22 cellular contexts compared by ENCODE assay signal in the genomic region with DNA sequence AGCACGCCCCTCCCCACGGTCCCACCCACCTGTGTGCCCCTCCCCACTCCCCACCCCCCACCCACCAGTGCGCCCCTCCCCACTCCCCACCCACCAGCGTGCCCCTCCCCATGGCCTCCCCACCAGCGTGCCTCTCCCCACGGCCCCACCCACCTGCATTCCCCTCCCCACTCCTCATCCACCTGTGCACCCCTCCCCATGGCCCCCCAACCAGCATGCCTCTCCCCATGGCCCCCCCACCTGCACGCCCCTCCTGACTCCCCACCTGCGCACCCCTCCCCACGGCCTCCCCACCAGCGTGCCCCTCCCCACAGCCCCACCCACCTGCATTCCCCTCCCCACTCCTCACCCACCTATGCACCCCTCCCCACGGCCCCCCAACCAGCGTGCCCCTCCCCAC.
"Had no signal": no experiment of that assay in that cellular context is flagged by ENCODE, and none has a peak within 500 bp of the region (broad histone marks: within the 10 kb centered on the region; RNA-seq: fewer than 3 reads in every experiment).

No MANE protein-coding gene starts in this region.

- H3K27me3 Mint-ChIP-seq: dendritic cell treated with granulocyte-macrophage colony-stimulating factor and Interleukin-4, amounts not matched to agents 40 ng/mL and 50 ng/mL, for 4 days; memory B cell had no signal

- ATAC-seq: foreskin keratinocyte, gastroesophageal sphincter, heart left ventricle, left colon, left lobe of liver, left ventricle myocardium superior had no signal

- H3K9me3 Mint-ChIP-seq: dendritic cell treated with granulocyte-macrophage colony-stimulating factor and Interleukin-4, amounts not matched to agents 40 ng/mL and 50 ng/mL, for 4 days; immature natural killer cell; memory B cell had no signal

- H3K27me3 ChIP-seq: colonic mucosa, esophagus muscularis mucosa, foreskin keratinocyte, gastroesophageal sphincter, heart left ventricle, hepatocyte had no signal

- H3K4me3 Mint-ChIP-seq: dendritic cell treated with granulocyte-macrophage colony-stimulating factor and Interleukin-4, amounts not matched to agents 40 ng/mL and 50 ng/mL, for 4 days; immature natural killer cell; memory B cell had no signal

- H3K27ac ChIP-seq: colonic mucosa, esophagus muscularis mucosa, foreskin keratinocyte, gastroesophageal sphincter, heart left ventricle, hepatocyte had no signal

- H3K4me1 ChIP-seq: colonic mucosa, esophagus muscularis mucosa, foreskin keratinocyte, gastroesophageal sphincter, heart left ventricle had no signal

- H3K27ac Mint-ChIP-seq: dendritic cell treated with granulocyte-macrophage colony-stimulating factor and Interleukin-4, amounts not matched to agents 40 ng/mL and 50 ng/mL, for 4 days; immature natural killer cell; memory B cell had no signal

- H3K9me3 ChIP-seq: colonic mucosa, esophagus muscularis mucosa, gastroesophageal sphincter, heart left ventricle had no signal

- H3K4me3 ChIP-seq: colonic mucosa, esophagus muscularis mucosa, gastroesophageal sphincter, heart left ventricle, hepatocyte, lung had no signal

- H3K4me1 Mint-ChIP-seq: immature natural killer cell had no signal

- DNase-seq: cerebellar nuclear complex; colonic mucosa; cortex of kidney; effector memory CD4-positive, alpha-beta T cell; foreskin keratinocyte; heart left ventricle; hypothalamus; immature natural killer cell; islet precursor cell; kidney glomerular epithelial cell; left colon; left ventricle myocardium superior; mammary epithelial cell; mesendoderm; midbrain had no signal
